13 cellular contexts compared by ENCODE assay signal in genomic region chr21:17802568-17802967, GRCh38. TPM values are rescaled to one million over a fixed set of nuclear protein-coding genes. Genes with fewer than 3 reads are reported as not detected.
DNase-seq lines count a peak whose midpoint lies in the region; ATAC-seq and TF ChIP-seq lines count a peak whose summit lies in the region.
"Had no signal": no experiment of that assay in that cellular context is flagged by ENCODE, and none has a peak within 500 bp of the region (broad histone marks: within the 10 kb centered on the region; RNA-seq: fewer than 3 reads in every experiment).

No MANE protein-coding gene starts in this region.

- H3K27me3 Mint-ChIP-seq in HFFc6 (ENCODE audit: insufficient read depth): no peaks in the 10 kb centered on the region; the same call in 1 of the 2 replicates
- H3K27me3 Mint-ChIP-seq in mesothelial cell of epicardium (ENCODE audit: low read depth): no peaks in the 10 kb centered on the region
- no peaks in the 10 kb centered on the region for H3K27me3 Mint-ChIP-seq in type B pancreatic cell

- H3K27ac Mint-ChIP-seq in HFFc6 (peak overlapping the region; percentile 19; the same call in 1 of the 2 replicates), mesothelial cell of epicardium (no peak overlapping the region), type B pancreatic cell (no peak overlapping the region)

- H3K4me1 Mint-ChIP-seq in HFFc6 (ENCODE audit: low read depth): peaks cover 10% of the 10 kb centered on the region
- H3K4me1 Mint-ChIP-seq in mesothelial cell of epicardium: peaks cover 10% of the 10 kb centered on the region
- H3K4me1 Mint-ChIP-seq in type B pancreatic cell (ENCODE audit: unreplicated experiment): peaks cover 7% of the 10 kb centered on the region

- H3K36me3 Mint-ChIP-seq in HFFc6 (ENCODE audit: low read depth) (peaks cover 5% of the 10 kb centered on the region), mesothelial cell of epicardium (peaks cover 24% of the 10 kb centered on the region), type B pancreatic cell (peaks cover 31% of the 10 kb centered on the region)

- no peaks in the 10 kb centered on the region for H3K36me3 ChIP-seq in kidney epithelial cell (ENCODE audit: control insufficient read depth, insufficient read depth, low read length)

- H3K9me3 Mint-ChIP-seq in HFFc6 (peaks cover 4% of the 10 kb centered on the region), mesothelial cell of epicardium (peaks cover 5% of the 10 kb centered on the region), type B pancreatic cell (peaks cover 15% of the 10 kb centered on the region)

- H3K4me3 Mint-ChIP-seq in HFFc6 (no peak overlapping the region), mesothelial cell of epicardium (no peak overlapping the region), type B pancreatic cell (no peak overlapping the region)

- ATAC-seq in GM18511 (IDR thresholded peaks at IDR 0.05; ENCODE audit: unreplicated experiment): no peak
- ATAC-seq in HG02642 (IDR thresholded peaks at IDR 0.05; ENCODE audit: poor library complexity, unreplicated experiment): no peak

- DNase-seq in AG20443 (ENCODE audit: low spot score) (peak; percentile 20), HFFc6 (peak; percentile 50), amniotic epithelial cell (ENCODE audit: low read depth) (peak; percentile 87), kidney epithelial cell (ENCODE audit: low read depth) (peak; percentile 52), mesothelial cell of epicardium (ENCODE audit: low spot score in 2 of 2, unreplicated experiment in 2 of 2) (no peak), type B pancreatic cell (ENCODE audit: extremely low spot score, unreplicated experiment) (no peak)
- DNase-seq: activated CD4-positive, CD25-positive, alpha-beta regulatory T cell treated with anti-CD3 and anti-CD28 coated beads, Interleukin-2, amount 50 U/mL, for 72 hours; activated naive CD4-positive, alpha-beta T cell treated with Interleukin-2 at 50 U/mL for 16 hours; glutamatergic neuron; NCI-H1105; NCI-H748 treated with DMSO at 0.1 percent for 48 hours had no signal

- TF ChIP-seq CTCF in HFFc6 (IDR thresholded peaks at IDR 0.05): no peak
- TF ChIP-seq CTCF in kidney epithelial cell (IDR thresholded peaks at IDR 0.05; ENCODE audit: insufficient read depth, low read length, poor library complexity, severe bottlenecking): no peak
- no peak for TF ChIP-seq CTCF in mesothelial cell of epicardium (IDR thresholded peaks at IDR 0.05; ENCODE audit: unreplicated experiment)
- TF ChIP-seq CTCF in type B pancreatic cell (conservative IDR thresholded peaks at IDR 0.05): no peak

- H3K27me3 ChIP-seq in kidney epithelial cell (ENCODE audit: control insufficient read depth, insufficient read depth, low read length): no peaks in the 10 kb centered on the region

- no peak overlapping the region for H3K4me3 ChIP-seq in kidney epithelial cell (ENCODE audit: low read depth, low read length)

RNA-seq across cellular contexts. Expression of gene C21orf91, which starts 16.6 kb away (rescaled TPM):
- total RNA-seq in HFFc6 (2021; fragmentation: NEBNext Ultra II Directional; extraction: Animal tissue kit (Norgen Biotek cat#: 25700)): 10 to 100 TPM in 2 of 6 experiments, 1 to 10 TPM in 4; 7.4 to 11.1 (median 9.0) TPM
- total RNA-seq in kidney epithelial cell: 5.6 and 6.7 TPM in 2 replicates
- 26.7 to 28.3 TPM (median 26.7 TPM) in 3 replicates for total RNA-seq in mesothelial cell of epicardium
- 14.5 and 35.8 TPM in 2 replicates for total RNA-seq in type B pancreatic cell (ENCODE audit: low replicate concordance)

Comparison
In these comparisons a context has a peak if more than half of its experiments do, and no peak if none do; other contexts are left out.
1. DNase-seq: peak in AG20443 (single experiment), HFFc6 (single experiment), amniotic epithelial cell (single experiment) and kidney epithelial cell (single experiment); none in mesothelial cell of epicardium (0 of 2) and type B pancreatic cell (single experiment).